8 cellular contexts compared by ENCODE assay signal in genomic region chr12:12032771-12033588, GRCh38. TPM values are rescaled to one million over a fixed set of nuclear protein-coding genes. Genes with fewer than 3 reads are reported as not detected.
DNase-seq lines count a peak whose midpoint lies in the region; ATAC-seq, FAIRE-seq and TF ChIP-seq lines count a peak whose summit lies in the region.

No MANE protein-coding gene starts in this region.

- no peaks in the 10 kb centered on the region for H3K36me3 ChIP-seq in astrocyte (ENCODE audit: insufficient read depth, low read length)
- no peaks in the 10 kb centered on the region for H3K36me3 ChIP-seq in aorta (ENCODE audit: control insufficient read depth in 1 of 2, insufficient read depth in 2 of 2, low read length in 1 of 2)

- peak; percentile 68 for DNase-seq in activated gamma-delta T cell treated with Interleukin-2 at 50 U/mL for 16 hours
- DNase-seq in activated gamma-delta T cell (lab: John Stamatoyannopoulos, UW): no peak
- DNase-seq in NCI-H1417 treated with DMSO at 0.1 percent for 48 hours (lab: John Stamatoyannopoulos, UW): peak; percentile 47
- peak; percentile 33 to 75 (median 58) for DNase-seq in T-helper 1 cell
- peak; percentile 74 for DNase-seq in astrocyte (ENCODE audit: low read depth)
- peak; percentile 64 to 88 (median 84) for DNase-seq in right cardiac atrium
- DNase-seq in progenitor cell of endocrine pancreas (ENCODE audit: low spot score, unreplicated experiment): peak; percentile 77
- peak; percentile 84 to 88 for DNase-seq in aorta

- H3K79me2 ChIP-seq in astrocyte (ENCODE audit: insufficient read depth, low read length): no peaks in the 10 kb centered on the region

- H3K4me1 ChIP-seq in astrocyte (ENCODE audit: insufficient read depth, low read length) (peaks cover 8% of the 10 kb centered on the region), right cardiac atrium (ENCODE audit: control insufficient read depth, insufficient read depth, low read length) (no peaks in the 10 kb centered on the region), aorta (ENCODE audit: control insufficient read depth in 1 of 2, insufficient read depth in 2 of 2, low read length in 2 of 2) (no peaks in the 10 kb centered on the region)

- H3K27me3 ChIP-seq in astrocyte (ENCODE audit: insufficient read depth, low read length): no peaks in the 10 kb centered on the region
- no peaks in the 10 kb centered on the region for H3K27me3 ChIP-seq in right cardiac atrium (ENCODE audit: control insufficient read depth, insufficient read depth)
- H3K27me3 ChIP-seq in aorta (ENCODE audit: control insufficient read depth in 1 of 2, insufficient read depth in 2 of 2, low read length in 1 of 2): no peaks in the 10 kb centered on the region

- H3K4me3 ChIP-seq in astrocyte (ENCODE audit: insufficient read depth, low read depth, low read length) (peak overlapping the region; percentile 50), right cardiac atrium (ENCODE audit: low read length) (peak overlapping the region; percentile 58), aorta (ENCODE audit: low read length in 2 of 2) (peak overlapping the region; percentile 27 to 94)

- H4K20me1 ChIP-seq in astrocyte (ENCODE audit: insufficient read depth, low read length): no peaks in the 10 kb centered on the region

- H3K27me3 Mint-ChIP-seq in astrocyte (ENCODE audit: low read depth, unreplicated experiment): peaks cover 3% of the 10 kb centered on the region
- H3K27me3 Mint-ChIP-seq in progenitor cell of endocrine pancreas: peaks cover 5% of the 10 kb centered on the region

- peak overlapping the region; percentile 38 for H3K27ac ChIP-seq in astrocyte (ENCODE audit: low read depth, low read length)
- H3K27ac ChIP-seq in right cardiac atrium (ENCODE audit: low read length): peak overlapping the region; percentile 48
- peak overlapping the region; percentile 20 to 97 for H3K27ac ChIP-seq in aorta (ENCODE audit: low read depth in 1 of 2, low read length in 2 of 2)

- peak; percentile 70 for FAIRE-seq in astrocyte (lab: Jason Lieb, UNC)

- H3K9ac ChIP-seq in astrocyte (ENCODE audit: low read length): peak overlapping the region; percentile 69

- H3K9me3 Mint-ChIP-seq in astrocyte (ENCODE audit: unreplicated experiment): peaks cover 4% of the 10 kb centered on the region
- H3K9me3 Mint-ChIP-seq in progenitor cell of endocrine pancreas (ENCODE audit: low read depth): peaks cover 7% of the 10 kb centered on the region

- H3K4me1 Mint-ChIP-seq in astrocyte (ENCODE audit: low read depth, unreplicated experiment) (peaks cover 5% of the 10 kb centered on the region), progenitor cell of endocrine pancreas (ENCODE audit: low read depth) (peaks cover 8% of the 10 kb centered on the region)

- TF ChIP-seq CTCF in astrocyte (IDR thresholded peaks at IDR 0.05; ENCODE audit: insufficient read depth, low read depth, low read length) (peak; percentile 95), progenitor cell of endocrine pancreas (IDR thresholded peaks at IDR 0.05; ENCODE audit: unreplicated experiment) (peak; percentile 97)

- H3K27ac Mint-ChIP-seq in astrocyte (ENCODE audit: unreplicated experiment): peak overlapping the region; percentile 66
- H3K27ac Mint-ChIP-seq in progenitor cell of endocrine pancreas: peak overlapping the region; percentile 78

- H3K4me2 ChIP-seq in astrocyte (ENCODE audit: low read length): peak overlapping the region; percentile 87

- 6% methylated on average over 24 of the region's 24 CpGs for WGBS in right cardiac atrium
- WGBS in aorta, 2 donors: 1% methylated on average over 24 of the region's 24 CpGs

- peak; percentile 87 to 96 for ATAC-seq in right cardiac atrium
- peak; percentile 89 for ATAC-seq in aorta (ENCODE audit: low FRiP score)

- H2AFZ ChIP-seq in astrocyte (ENCODE audit: low read depth, low read length): peak overlapping the region; percentile 83

- peak overlapping the region; percentile 60 for H3K4me3 Mint-ChIP-seq in astrocyte (ENCODE audit: unreplicated experiment)
- peak overlapping the region; percentile 59 for H3K4me3 Mint-ChIP-seq in progenitor cell of endocrine pancreas (ENCODE audit: low read depth)

- H3K36me3 Mint-ChIP-seq in astrocyte (ENCODE audit: low read depth, unreplicated experiment): no peaks in the 10 kb centered on the region
- H3K36me3 Mint-ChIP-seq in progenitor cell of endocrine pancreas (ENCODE audit: insufficient read depth): no peaks in the 10 kb centered on the region

- intact Hi-C loops in right cardiac atrium (cut with DNase I): loop anchor here in 3 of 4 donors (2.0 to 5.0 kb wide), 2 partner anchors 451 to 452 kb away; no protein-coding TSS in a partner anchor
- intact Hi-C loops in aorta (cut with DNase I): loop anchor here (1.0 to 10.0 kb wide), 5 partner anchors 268 to 478 kb away; partner anchors contain the start of gene ETV6 (in 1 of the 2)

- H3K9me3 ChIP-seq in astrocyte (ENCODE audit: insufficient read depth, low read depth, low read length) (no peaks in the 10 kb centered on the region), right cardiac atrium (ENCODE audit: control insufficient read depth, low read length) (no peaks in the 10 kb centered on the region), aorta (ENCODE audit: control insufficient read depth, low read length) (no peaks in the 10 kb centered on the region)

RNA-seq across cellular contexts. Expression of gene BCL2L14, which starts 37.8 kb away (rescaled TPM):
- total RNA-seq in astrocyte (not detected in 2 replicates), right cardiac atrium (not detected), progenitor cell of endocrine pancreas (1.1 and 1.4 TPM in 2 replicates), aorta (not detected)
- polyA plus RNA-seq in right cardiac atrium (not detected), aorta (1 to 10 TPM in 1 of 2 donors, not detected in 1; 4.0 TPM)
